In the genomic region with DNA sequence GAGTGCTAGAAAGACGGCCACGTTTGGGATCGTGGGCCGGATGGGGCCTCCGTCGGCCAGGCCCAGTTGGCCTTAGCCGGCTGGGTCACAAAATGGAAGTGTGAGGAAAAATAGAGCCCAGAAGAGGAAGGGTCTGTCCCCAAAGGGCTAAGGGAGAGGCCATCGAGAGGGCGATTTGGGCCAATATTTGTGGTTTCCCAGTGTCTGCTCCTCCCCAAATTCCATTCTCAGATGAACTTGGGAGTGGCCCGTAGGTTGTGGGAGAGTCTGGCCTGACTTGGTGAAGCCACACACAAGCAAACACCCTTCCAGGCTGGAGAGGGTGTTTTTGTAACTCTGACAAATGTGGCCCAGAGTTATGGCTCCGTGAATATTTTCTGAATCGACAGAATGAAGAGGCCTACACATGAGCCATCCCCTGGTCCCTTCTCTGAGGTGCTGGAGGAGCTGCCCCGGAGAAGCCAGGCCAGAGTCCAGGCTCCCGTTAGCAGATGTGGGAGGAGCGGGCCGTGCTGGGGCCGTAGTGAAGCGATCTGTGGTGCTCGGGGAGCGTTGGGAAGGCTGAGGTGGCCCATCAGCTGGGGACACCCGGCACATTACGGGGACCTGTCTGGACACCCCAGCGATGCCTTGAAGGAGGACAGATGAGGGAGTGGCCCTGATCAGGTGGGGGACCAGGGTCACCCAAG, we compare ENCODE assay signal across 8 cellular contexts.
A peak's percentile ranks its signal among the peaks of the same experiment; 100 is the strongest.
DNase-seq lines count a peak whose midpoint lies in the region; ATAC-seq and TF ChIP-seq lines count a peak whose summit lies in the region.

No MANE protein-coding gene starts in this region.

- H3K4me2 ChIP-seq in GM23338, result peak overlapping the region; percentile 73

- no peaks in the 10 kb centered on the region; the same call in 1 of the 2 replicates for H3K36me3 ChIP-seq in GM23338 (ENCODE audit: insufficient read depth)
- no peaks in the 10 kb centered on the region for H3K36me3 ChIP-seq in ascending aorta
- peaks cover 0 to 31% (median 0%) of the 10 kb centered on the region in 9 donors for H3K36me3 ChIP-seq in heart right ventricle
- H3K36me3 ChIP-seq in skeletal muscle tissue (ENCODE audit: control insufficient read depth in 3 of 3, insufficient read depth in 3 of 3, low read length in 3 of 3), result peaks cover 0 to 26% (median 2%) of the 10 kb centered on the region in 3 donors

- WGBS in heart right ventricle, 2 donors, result 13 to 20% methylated on average over 23 of the region's 23 CpGs

- DNase-seq in GM23338 (ENCODE audit: low spot score) (peak; percentile 54), ascending aorta (ENCODE audit: low spot score in 2 of 2) (peak; percentile 5 to 78), heart right ventricle (peak in 1 of 2 donors; percentile 55), 8988T (no peak)
- no peak for DNase-seq in activated naive CD4-positive, alpha-beta T cell treated with anti-CD3 and anti-CD28 coated beads, Interleukin-2, amount 50 U/mL, for 16 hours

- peak overlapping the region; percentile 91 to 100 (median 94) for H3K9ac ChIP-seq in skeletal muscle tissue (ENCODE audit: low read depth in 1 of 3, low read length in 3 of 3)

- peaks cover 18% of the 10 kb centered on the region; the same call in 1 of the 2 replicates for H3F3A ChIP-seq in GM23338 (replicated peaks; ENCODE audit: low read depth)

- intact Hi-C loops in ascending aorta (cut with DNase I), result loop anchor here (2.0 kb wide), 1 partner anchor 38 kb away; no protein-coding TSS in a partner anchor
- intact Hi-C loops in heart right ventricle (cut with DNase I), result loop anchor here in 6 of 10 donors (2.0 to 10.0 kb wide), 4 partner anchors 36 to 69 kb away; no protein-coding TSS in a partner anchor

- H3K27me3 Mint-ChIP-seq in GM23338 (ENCODE audit: insufficient read depth, low read depth, poor library complexity), result peaks cover 40% of the 10 kb centered on the region

- peaks cover 2% of the 10 kb centered on the region; the same call in 1 of the 3 replicates for H3K36me3 Mint-ChIP-seq in GM23338 (ENCODE audit: low read depth)

- H3K27ac Mint-ChIP-seq in GM23338, result no peak overlapping the region; the same call in 1 of the 2 replicates

- ATAC-seq in GM23338 (peak; percentile 17), heart right ventricle (peak in 4 of 8 donors; percentile 3 to 14 (median 8)), HG03378 (IDR thresholded peaks at IDR 0.05; ENCODE audit: unreplicated experiment) (no peak), HG03045 (IDR thresholded peaks at IDR 0.05; ENCODE audit: unreplicated experiment) (no peak)

- H3K4me3 Mint-ChIP-seq in GM23338, result peak overlapping the region; percentile 7; the same call in 1 of the 3 replicates

- H4K20me1 ChIP-seq in GM23338 (replicated peaks; ENCODE audit: insufficient read depth), result no peaks in the 10 kb centered on the region

- no peaks in the 10 kb centered on the region for H3K9me3 ChIP-seq in ascending aorta
- no peaks in the 10 kb centered on the region for H3K9me3 ChIP-seq in heart right ventricle
- no peaks in the 10 kb centered on the region for H3K9me3 ChIP-seq in skeletal muscle tissue (ENCODE audit: control insufficient read depth in 3 of 3, low read length in 3 of 3)

- H3K4me1 ChIP-seq in GM23338 (ENCODE audit: insufficient read depth) (peaks cover 56% of the 10 kb centered on the region), ascending aorta (peaks cover 15 to 44% of the 10 kb centered on the region in 2 donors), heart right ventricle (peaks cover 30 to 86% (median 78%) of the 10 kb centered on the region in 9 donors), skeletal muscle tissue (ENCODE audit: control insufficient read depth in 3 of 3, insufficient read depth in 3 of 3, low read length in 3 of 3) (peaks cover 65 to 80% (median 71%) of the 10 kb centered on the region in 3 donors)

- H3K27me3 ChIP-seq in GM23338 (ENCODE audit: insufficient read depth) (peaks cover 22% of the 10 kb centered on the region), ascending aorta (no peaks in the 10 kb centered on the region), heart right ventricle (no peaks in the 10 kb centered on the region), skeletal muscle tissue (ENCODE audit: control insufficient read depth in 3 of 3, insufficient read depth in 3 of 3, low read length in 3 of 3) (no peaks in the 10 kb centered on the region)

- H3K27ac ChIP-seq in GM23338 (ENCODE audit: low read depth) (peak overlapping the region; percentile 39; the same call in 1 of the 2 replicates), ascending aorta (peak overlapping the region; percentile 96 to 100), heart right ventricle (peak overlapping the region; percentile 93 to 100 (median 98)), skeletal muscle tissue (ENCODE audit: low read depth, low read length) (peak overlapping the region; percentile 96)

- no peaks in the 10 kb centered on the region for H3K9me2 ChIP-seq in GM23338 (ENCODE audit: insufficient read depth)

- H3K4me1 Mint-ChIP-seq in GM23338, result peaks cover 54% of the 10 kb centered on the region

- H3K4me3 ChIP-seq in GM23338 (no peak overlapping the region), ascending aorta (peak overlapping the region; percentile 80 to 89), heart right ventricle (peak overlapping the region; percentile 8 to 98 (median 83)), skeletal muscle tissue (ENCODE audit: low read length in 3 of 3) (peak overlapping the region; percentile 75 to 97 (median 95))

- TF ChIP-seq CTCF in GM23338 (conservative IDR thresholded peaks at IDR 0.05; ENCODE audit: low read depth in 2 of 2) (no peak), ascending aorta (IDR thresholded peaks at IDR 0.05) (no peak), heart right ventricle (IDR thresholded peaks at IDR 0.05) (no peak)

- peaks cover 69% of the 10 kb centered on the region for H3K79me2 ChIP-seq in GM23338 (replicated peaks; ENCODE audit: insufficient read depth)

- no peaks in the 10 kb centered on the region for H3K9me3 Mint-ChIP-seq in GM23338

- H2AFZ ChIP-seq in GM23338, result 0 out of 2 replicates have a peak overlapping the region, but pooled peaks have one; percentile 14

TF ChIP-seq in GM23338, 12 proteins besides CTCF, POLR2A, EP300 and RAD21 (continues in another document):
- no peak for TF ChIP-seq POLR2AphosphoS5 (IDR thresholded peaks at IDR 0.05; ENCODE audit: low read depth)
- no peak for TF ChIP-seq ZNF114 (CRISPR knock-in tag; IDR thresholded peaks at IDR 0.05)
- TF ChIP-seq, protein P1, sequence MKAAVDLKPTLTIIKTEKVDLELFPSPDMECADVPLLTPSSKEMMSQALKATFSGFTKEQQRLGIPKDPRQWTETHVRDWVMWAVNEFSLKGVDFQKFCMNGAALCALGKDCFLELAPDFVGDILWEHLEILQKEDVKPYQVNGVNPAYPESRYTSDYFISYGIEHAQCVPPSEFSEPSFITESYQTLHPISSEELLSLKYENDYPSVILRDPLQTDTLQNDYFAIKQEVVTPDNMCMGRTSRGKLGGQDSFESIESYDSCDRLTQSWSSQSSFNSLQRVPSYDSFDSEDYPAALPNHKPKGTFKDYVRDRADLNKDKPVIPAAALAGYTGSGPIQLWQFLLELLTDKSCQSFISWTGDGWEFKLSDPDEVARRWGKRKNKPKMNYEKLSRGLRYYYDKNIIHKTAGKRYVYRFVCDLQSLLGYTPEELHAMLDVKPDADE (IDR thresholded peaks at IDR 0.05), result no peak
- no peak for TF ChIP-seq ZNF331 (CRISPR knock-in tag; IDR thresholded peaks at IDR 0.05; ENCODE audit: low read depth)
- no peak for TF ChIP-seq JUNB (IDR thresholded peaks at IDR 0.05; ENCODE audit: unreplicated experiment)
- TF ChIP-seq EZH2phosphoT487 (IDR thresholded peaks at IDR 0.05; ENCODE audit: unreplicated experiment), result no peak
- no peak for TF ChIP-seq EZH2 (IDR thresholded peaks at IDR 0.05; ENCODE audit: low read depth, unreplicated experiment)
- no peak for TF ChIP-seq CREB1 (CRISPR knock-in tag; IDR thresholded peaks at IDR 0.05; ENCODE audit: low read depth)
- TF ChIP-seq, protein P2, sequence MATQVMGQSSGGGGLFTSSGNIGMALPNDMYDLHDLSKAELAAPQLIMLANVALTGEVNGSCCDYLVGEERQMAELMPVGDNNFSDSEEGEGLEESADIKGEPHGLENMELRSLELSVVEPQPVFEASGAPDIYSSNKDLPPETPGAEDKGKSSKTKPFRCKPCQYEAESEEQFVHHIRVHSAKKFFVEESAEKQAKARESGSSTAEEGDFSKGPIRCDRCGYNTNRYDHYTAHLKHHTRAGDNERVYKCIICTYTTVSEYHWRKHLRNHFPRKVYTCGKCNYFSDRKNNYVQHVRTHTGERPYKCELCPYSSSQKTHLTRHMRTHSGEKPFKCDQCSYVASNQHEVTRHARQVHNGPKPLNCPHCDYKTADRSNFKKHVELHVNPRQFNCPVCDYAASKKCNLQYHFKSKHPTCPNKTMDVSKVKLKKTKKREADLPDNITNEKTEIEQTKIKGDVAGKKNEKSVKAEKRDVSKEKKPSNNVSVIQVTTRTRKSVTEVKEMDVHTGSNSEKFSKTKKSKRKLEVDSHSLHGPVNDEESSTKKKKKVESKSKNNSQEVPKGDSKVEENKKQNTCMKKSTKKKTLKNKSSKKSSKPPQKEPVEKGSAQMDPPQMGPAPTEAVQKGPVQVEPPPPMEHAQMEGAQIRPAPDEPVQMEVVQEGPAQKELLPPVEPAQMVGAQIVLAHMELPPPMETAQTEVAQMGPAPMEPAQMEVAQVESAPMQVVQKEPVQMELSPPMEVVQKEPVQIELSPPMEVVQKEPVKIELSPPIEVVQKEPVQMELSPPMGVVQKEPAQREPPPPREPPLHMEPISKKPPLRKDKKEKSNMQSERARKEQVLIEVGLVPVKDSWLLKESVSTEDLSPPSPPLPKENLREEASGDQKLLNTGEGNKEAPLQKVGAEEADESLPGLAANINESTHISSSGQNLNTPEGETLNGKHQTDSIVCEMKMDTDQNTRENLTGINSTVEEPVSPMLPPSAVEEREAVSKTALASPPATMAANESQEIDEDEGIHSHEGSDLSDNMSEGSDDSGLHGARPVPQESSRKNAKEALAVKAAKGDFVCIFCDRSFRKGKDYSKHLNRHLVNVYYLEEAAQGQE (IDR thresholded peaks at IDR 0.05; ENCODE audit: unreplicated experiment), result no peak
- TF ChIP-seq STAT1 (IDR thresholded peaks at IDR 0.05; ENCODE audit: unreplicated experiment), result no peak
- no peak for TF ChIP-seq NANOG (IDR thresholded peaks at IDR 0.05; ENCODE audit: borderline replicate concordance)

Comparison
In these comparisons a context has a peak if more than half of its experiments do, and no peak if none do; other contexts are left out.
1. DNase-seq: peak in GM23338 (single experiment) and ascending aorta (2 of 2); none in 8988T (single experiment) and activated naive CD4-positive, alpha-beta T cell treated with anti-CD3 and anti-CD28 coated beads, Interleukin-2, amount 50 U/mL, for 16 hours (single experiment).
2. H3K27ac ChIP-seq: peak in every context shown above with its lines; median percentile 98 in ascending aorta; 98 in heart right ventricle; 96 in skeletal muscle tissue; 39 in GM23338.